Comparison of ENCODE assay signal across 8 cellular contexts in genomic region chr19:11346104-11346940, GRCh38. TPM values are rescaled to one million over a fixed set of nuclear protein-coding genes. Genes with fewer than 3 reads are reported as not detected.
DNase-seq lines count a peak whose midpoint lies in the region; ATAC-seq and FAIRE-seq lines count a peak whose summit lies in the region.

CCDC159 (plus strand) TSS chr19:11346519; CDS start chr19:11346607, 88 bp downstream.
TMEM205 (minus strand) TSS chr19:11346268; CDS start chr19:11345619, 649 bp downstream.

- no peaks in the 10 kb centered on the region for H3K9me3 ChIP-seq in endocrine pancreas (ENCODE audit: control insufficient read depth, low read length)
- peaks cover 10% of the 10 kb centered on the region for H3K9me3 ChIP-seq in mesenchymal stem cell (ENCODE audit: control insufficient read depth, low read length)

- CTCF ChIA-PET in activated CD8-positive, alpha-beta memory T cell treated with anti-CD3 and anti-CD28 coated beads, Interleukin-2, amount 10 ng/mL, durations not matched to agents 7 days and 5 days (lab: Charles Lee): interaction anchor here (0.8 to 2.3 kb wide), 12 partner anchors 9 to 220 kb away, joined by 3 to 9 read pairs (median 4); partner anchors contain the start of genes ODAD3, PRKCSH and SWSAP1

- H3K14ac ChIP-seq in mesenchymal stem cell (ENCODE audit: low read length in 2 of 2): peak within 1 kb of the TSS in 1 of 2 experiments; percentile 49

- H3K27me3 Mint-ChIP-seq in activated CD8-positive, alpha-beta memory T cell treated with anti-CD3 and anti-CD28 coated beads, Interleukin-2, amount 10 ng/mL, durations not matched to agents 7 days and 5 days: no peaks in the 10 kb centered on the region

- H3K27ac Mint-ChIP-seq in activated CD8-positive, alpha-beta memory T cell treated with anti-CD3 and anti-CD28 coated beads, Interleukin-2, amount 10 ng/mL, durations not matched to agents 7 days and 5 days: peak within 1 kb of the TSS; percentile 95

- in situ Hi-C loops in Caki2 (cut with HindIII; ENCODE audit: low pct_unique_long_range_greater_than_20kb, low sequenced_read_pairs): no loop called here

- peak within 1 kb of the TSS; percentile 51 for H3K27ac ChIP-seq in mesenchymal stem cell (ENCODE audit: low read length, poor library complexity, severe bottlenecking)

- peak within 1 kb of the TSS; percentile 55 to 91 for H2BK12ac ChIP-seq in mesenchymal stem cell (ENCODE audit: low read length in 2 of 2)

- peak within 1 kb of the TSS; percentile 58 for H2AK5ac ChIP-seq in mesenchymal stem cell (ENCODE audit: low read length, severe bottlenecking)

- no peak within 1 kb of the TSS for H3K23ac ChIP-seq in mesenchymal stem cell (ENCODE audit: low read length in 2 of 2)

- H3K27me3 ChIP-seq in endocrine pancreas (ENCODE audit: control insufficient read depth, insufficient read depth, low read length): no peaks in the 10 kb centered on the region
- H3K27me3 ChIP-seq in mesenchymal stem cell (ENCODE audit: control insufficient read depth in 1 of 2, insufficient read depth in 1 of 2, low read length in 2 of 2): no peaks in the 10 kb centered on the region

- H3K4me1 ChIP-seq in endocrine pancreas (ENCODE audit: control insufficient read depth, insufficient read depth, low read length) (peaks cover 3% of the 10 kb centered on the region), mesenchymal stem cell (ENCODE audit: control insufficient read depth, insufficient read depth, low read depth, low read length) (peaks cover 14% of the 10 kb centered on the region)

- peak; percentile 92 for FAIRE-seq in HTR-8/SVneo (lab: Jason Lieb, UNC)

- peak within 1 kb of the TSS; percentile 89 for H4K8ac ChIP-seq in mesenchymal stem cell (ENCODE audit: low read length)

- peak within 1 kb of the TSS; percentile 81 for H4K91ac ChIP-seq in mesenchymal stem cell (ENCODE audit: low read length)

- H3K4me3 ChIP-seq in endocrine pancreas (ENCODE audit: control insufficient read depth, insufficient read depth, low read length) (peak within 1 kb of the TSS; percentile 76), mesenchymal stem cell (ENCODE audit: insufficient read depth in 1 of 2, low read depth in 1 of 2, low read length in 2 of 2) (peak within 1 kb of the TSS; percentile 77 to 89)

- peak within 1 kb of the TSS; percentile 94 for H2BK15ac ChIP-seq in mesenchymal stem cell (ENCODE audit: low read depth, poor library complexity, severe bottlenecking)

- H3K36me3 ChIP-seq in endocrine pancreas (ENCODE audit: control insufficient read depth, insufficient read depth, low read length) (no peaks in the 10 kb centered on the region), mesenchymal stem cell (ENCODE audit: control insufficient read depth in 1 of 2, insufficient read depth in 2 of 2, low read depth in 1 of 2, low read length in 2 of 2) (peaks cover 4 to 10% of the 10 kb centered on the region in 2 experiments)

- peak within 1 kb of the TSS; percentile 47 for H2AFZ ChIP-seq in mesenchymal stem cell (ENCODE audit: low read depth, low read length)

- H3K9me3 Mint-ChIP-seq in activated CD8-positive, alpha-beta memory T cell treated with anti-CD3 and anti-CD28 coated beads, Interleukin-2, amount 10 ng/mL, durations not matched to agents 7 days and 5 days (ENCODE audit: low read depth): peaks cover 5% of the 10 kb centered on the region

- under 1% methylated on average over 50 of the region's 50 CpGs for WGBS in mesenchymal stem cell

- ATAC-seq in GM21367 (IDR thresholded peaks at IDR 0.05; ENCODE audit: unreplicated experiment): peak; percentile 78
- peak; percentile 99 for ATAC-seq in activated CD8-positive, alpha-beta memory T cell treated with anti-CD3 and anti-CD28 coated beads, Interleukin-2, amount 10 ng/mL, durations not matched to agents 7 days and 5 days

- peak within 1 kb of the TSS; percentile 19 to 88 for H3K4ac ChIP-seq in mesenchymal stem cell (ENCODE audit: low read depth in 1 of 2, low read length in 2 of 2)

- H3K9ac ChIP-seq in endocrine pancreas (ENCODE audit: control insufficient read depth, insufficient read depth, low read length) (peak within 1 kb of the TSS; percentile 88), mesenchymal stem cell (ENCODE audit: low read length) (peak within 1 kb of the TSS; percentile 89)

- DNase-seq in Caki2 (ENCODE audit: low read depth) (peak; percentile 100), HTR-8/SVneo (ENCODE audit: insufficient read length, low spot score) (peak; percentile 98), NOMO-1 treated with dmso at 0.1 percent for 144 hours (lab: John Stamatoyannopoulos, UW; ENCODE audit: unreplicated experiment) (peak; percentile 97), mesenchymal stem cell (peak; percentile 100)
- DNase-seq in activated CD8-positive, alpha-beta memory T cell treated with anti-CD3 and anti-CD28 coated beads, Interleukin-2, amount 10 ng/mL, durations not matched to agents 7 days and 5 days: peak; percentile 100
- DNase-seq in stimulated activated CD8-positive, alpha-beta memory T cell treated with anti-CD3 and anti-CD28 coated beads, Interleukin-12 subunit alpha, Interleukin-12 subunit beta, amount 100 ng/mL, for 4 hours (ENCODE audit: low read depth): peak; percentile 95

- H3K18ac ChIP-seq in mesenchymal stem cell (ENCODE audit: low read depth in 1 of 2, low read length in 2 of 2): peak within 1 kb of the TSS; percentile 54 to 60

- H3K4me1 Mint-ChIP-seq in activated CD8-positive, alpha-beta memory T cell treated with anti-CD3 and anti-CD28 coated beads, Interleukin-2, amount 10 ng/mL, durations not matched to agents 7 days and 5 days: peaks cover 21% of the 10 kb centered on the region

- H3K4me3 Mint-ChIP-seq in activated CD8-positive, alpha-beta memory T cell treated with anti-CD3 and anti-CD28 coated beads, Interleukin-2, amount 10 ng/mL, durations not matched to agents 7 days and 5 days: peak within 1 kb of the TSS; percentile 92

- H3K79me1 ChIP-seq in mesenchymal stem cell (replicated peaks; ENCODE audit: low read length, poor library complexity, severe bottlenecking): peaks cover 12% of the 10 kb centered on the region

- H2BK5ac ChIP-seq in mesenchymal stem cell (ENCODE audit: low read depth, low read length, poor library complexity, severe bottlenecking): peak within 1 kb of the TSS; percentile 46

- peaks cover 3% of the 10 kb centered on the region for H3K36me3 Mint-ChIP-seq in activated CD8-positive, alpha-beta memory T cell treated with anti-CD3 and anti-CD28 coated beads, Interleukin-2, amount 10 ng/mL, durations not matched to agents 7 days and 5 days

- H2BK120ac ChIP-seq in mesenchymal stem cell (ENCODE audit: low read depth, low read length): peak within 1 kb of the TSS; percentile 50

- H3K4me2 ChIP-seq in mesenchymal stem cell (ENCODE audit: low read length, poor library complexity, severe bottlenecking): peak within 1 kb of the TSS; percentile 86

RNA-seq across cellular contexts. Expression of gene CCDC159, which starts in this region (rescaled TPM):
- total RNA-seq in Caki2 (2014; rRNA removed; shearing (Covaris generic); ENCODE audit: low replicate concordance): 1.5 TPM in 2 replicates
- 10 to 100 TPM; 13.0 to 16.1 TPM for total RNA-seq in activated CD8-positive, alpha-beta memory T cell treated with anti-CD3 and anti-CD28 coated beads, Interleukin-2, amount 10 ng/mL, durations not matched to agents 7 days and 5 days
- 22.5 TPM for polyA plus RNA-seq in mesenchymal stem cell (2013, experiment 1 of 2)
- polyA plus RNA-seq in mesenchymal stem cell (2013, experiment 2 of 2): 20.6 TPM

RNA-seq across cellular contexts. Expression of gene TMEM205, which starts in this region (rescaled TPM):
- 381 and 712 TPM in 2 replicates for total RNA-seq in Caki2 (2014; rRNA removed; shearing (Covaris generic); ENCODE audit: low replicate concordance)
- total RNA-seq in activated CD8-positive, alpha-beta memory T cell treated with anti-CD3 and anti-CD28 coated beads, Interleukin-2, amount 10 ng/mL, durations not matched to agents 7 days and 5 days: 10 to 100 TPM; 25.1 to 28.1 TPM
- 109 TPM for polyA plus RNA-seq in mesenchymal stem cell (2013, experiment 1 of 2)
- polyA plus RNA-seq in mesenchymal stem cell (2013, experiment 2 of 2): 119 TPM

Comparison
In these comparisons a context has a peak if more than half of its experiments do, and no peak if none do; other contexts are left out.
1. Peak in every context shown above with its lines: DNase-seq, ATAC-seq, H3K4me3 ChIP-seq and H3K27ac ChIP-seq.
2. RNA of gene TMEM205 (total RNA-seq): 381 to 712 TPM in Caki2; 25.1 to 28.1 TPM in activated CD8-positive, alpha-beta memory T cell treated with anti-CD3 and anti-CD28 coated beads, Interleukin-2, amount 10 ng/mL, durations not matched to agents 7 days and 5 days; every median in the first group is over 10 times any median in the second.